ENCODE assay signal across 8 cellular contexts in genomic region chr2:230987137-230988020, GRCh38.
DNase-seq lines count a peak whose midpoint lies in the region; FAIRE-seq and TF ChIP-seq lines count a peak whose summit lies in the region.

No MANE protein-coding gene starts in this region.

- DNase-seq in AG10803 (ENCODE audit: low read depth) (peak; percentile 56), NCI-H1048 (lab: John Stamatoyannopoulos, UW) (peak; percentile 14), T-helper 2 cell (peak; percentile 52 to 71 (median 70)), anterior cingulate cortex (lab: John Stamatoyannopoulos, UW) (peak in 56 of 58 donors; percentile 6 to 87 (median 62)), hippocampal formation (lab: John Stamatoyannopoulos, UW) (peak; percentile 45 to 74), urothelium cell line (ENCODE audit: low spot score) (peak; percentile 92)

- no peak overlapping the region for H3K27ac ChIP-seq in rectal smooth muscle tissue (ENCODE audit: low read depth, low read length)

- no peaks in the 10 kb centered on the region for H3K36me3 ChIP-seq in rectal smooth muscle tissue (ENCODE audit: control insufficient read depth, insufficient read depth, low read length)

- no peaks in the 10 kb centered on the region for H3K27me3 ChIP-seq in rectal smooth muscle tissue (ENCODE audit: control insufficient read depth, insufficient read depth, low read length)

- FAIRE-seq in urothelium cell line (lab: Jason Lieb, UNC), result peak; percentile 23

- no peak overlapping the region for H3K9ac ChIP-seq in rectal smooth muscle tissue (ENCODE audit: low read length)

- H3K4me3 ChIP-seq in AG10803 (ENCODE audit: low read length) (peak overlapping the region; percentile 50), rectal smooth muscle tissue (ENCODE audit: low read length) (peak overlapping the region; percentile 63)

- no peaks in the 10 kb centered on the region for H3K4me1 ChIP-seq in rectal smooth muscle tissue (ENCODE audit: control insufficient read depth, insufficient read depth, low read length)

- peak; percentile 1 for TF ChIP-seq POLR2A in GM19099 (IDR thresholded peaks at IDR 0.05; ENCODE audit: extremely low read depth, insufficient read length, low read depth)

- TF ChIP-seq CTCF in AG10803 (conservative IDR thresholded peaks at IDR 0.05; ENCODE audit: low read length), result peak; percentile 79

Comparison
In these comparisons a context has a peak if more than half of its experiments do, and no peak if none do; other contexts are left out.
1. DNase-seq: peak in every context shown above with its lines; median percentile 92 in urothelium cell line; 70 in T-helper 2 cell; 62 in anterior cingulate cortex; 60 in hippocampal formation; 56 in AG10803; 14 in NCI-H1048.